Comparison of ENCODE assay signal across 8 cellular contexts in genomic region chr2:85888745-85889647, GRCh38. TPM values are rescaled to one million over a fixed set of nuclear protein-coding genes. Genes with fewer than 3 reads are reported as not detected.
DNase-seq lines count a peak whose midpoint lies in the region; ATAC-seq and TF ChIP-seq lines count a peak whose summit lies in the region.

TSS of gene ST3GAL5 (minus strand) at chr2:85888990. CDS start at chr2:85888905, 85 bp downstream.

- H3K4me3 Mint-ChIP-seq in activated naive CD8-positive, alpha-beta T cell treated with anti-CD3 and anti-CD28 coated beads, Interleukin-2, amount 50 U/mL, for 24 hours, result peak within 1 kb of the TSS; percentile 90

- no peaks in the 10 kb centered on the region for H3K27me3 ChIP-seq in upper lobe of left lung

- TF ChIP-seq CTCF in GM12864 (IDR thresholded peaks at IDR 0.05; ENCODE audit: low read depth, low read length, missing control alignments) (peak; percentile 69), upper lobe of left lung (IDR thresholded peaks at IDR 0.05) (peak; percentile 65 to 81 (median 76))

- H3K27ac ChIP-seq in upper lobe of left lung, result peak within 1 kb of the TSS; percentile 90 to 92 (median 90)

- H3K4me3 ChIP-seq in GM12864 (ENCODE audit: low read depth, low read length), result peak within 1 kb of the TSS; percentile 64
- H3K4me3 ChIP-seq in upper lobe of left lung, result peak within 1 kb of the TSS; percentile 68 to 94 (median 79)

- ATAC-seq in HG02571 (IDR thresholded peaks at IDR 0.05; ENCODE audit: unreplicated experiment), result peak; percentile 83
- ATAC-seq in activated naive CD8-positive, alpha-beta T cell treated with anti-CD3 and anti-CD28 coated beads, Interleukin-2, amount 50 U/mL, for 24 hours, result peak; percentile 76
- peak; percentile 90 to 92 for ATAC-seq in upper lobe of left lung (ENCODE audit: low FRiP score in 2 of 2)

- no peaks in the 10 kb centered on the region for H3K36me3 ChIP-seq in upper lobe of left lung

- H3K4me1 ChIP-seq in upper lobe of left lung, result peaks cover 38 to 62% (median 41%) of the 10 kb centered on the region in 4 donors

- TF ChIP-seq POLR2A in upper lobe of left lung (IDR thresholded peaks at IDR 0.05), result peak in 2 of 4 donors; percentile 57 to 85

- peaks cover 73% of the 10 kb centered on the region for H3K4me1 Mint-ChIP-seq in activated naive CD8-positive, alpha-beta T cell treated with anti-CD3 and anti-CD28 coated beads, Interleukin-2, amount 50 U/mL, for 24 hours

- DNase-seq in GM12864 (ENCODE audit: low read depth), result peak; percentile 53
- DNase-seq in NCI-H1048 (lab: John Stamatoyannopoulos, UW), result peak; percentile 30
- peak; percentile 74 for DNase-seq in SW480 (ENCODE audit: low spot score)
- peak; percentile 95 for DNase-seq in activated naive CD8-positive, alpha-beta T cell treated with anti-CD3 and anti-CD28 coated beads, Interleukin-2, amount 50 U/mL, for 24 hours
- peak; percentile 94 for DNase-seq in cardiac septum (ENCODE audit: low spot score)
- peak; percentile 91 to 99 (median 94) for DNase-seq in posterior cingulate gyrus
- peak; percentile 90 to 99 for DNase-seq in upper lobe of left lung

- intact Hi-C loops in cardiac septum (cut with DNase I), result loop anchor here (2.0 to 10.0 kb wide), 6 partner anchors 62 to 192 kb away; no protein-coding TSS in a partner anchor
- intact Hi-C loops in posterior cingulate gyrus (cut with DNase I), result loop anchor here (2.0 to 5.0 kb wide), 2 partner anchors 62 to 148 kb away; no protein-coding TSS in a partner anchor

- H3K27ac Mint-ChIP-seq in activated naive CD8-positive, alpha-beta T cell treated with anti-CD3 and anti-CD28 coated beads, Interleukin-2, amount 50 U/mL, for 24 hours, result peak within 1 kb of the TSS; percentile 88

- H3K27me3 Mint-ChIP-seq in activated naive CD8-positive, alpha-beta T cell treated with anti-CD3 and anti-CD28 coated beads, Interleukin-2, amount 50 U/mL, for 24 hours, result no peaks in the 10 kb centered on the region

- no peaks in the 10 kb centered on the region for H3K9me3 ChIP-seq in upper lobe of left lung

- no peak for TF ChIP-seq EP300 in upper lobe of left lung (IDR thresholded peaks at IDR 0.05)

- no peaks in the 10 kb centered on the region for H3K36me3 Mint-ChIP-seq in activated naive CD8-positive, alpha-beta T cell treated with anti-CD3 and anti-CD28 coated beads, Interleukin-2, amount 50 U/mL, for 24 hours (ENCODE audit: low read depth)

- WGBS in upper lobe of left lung, 2 donors, result 0 to 1% methylated on average over 28 to 38 of the region's 86 CpGs

- no peaks in the 10 kb centered on the region for H3K9me3 Mint-ChIP-seq in activated naive CD8-positive, alpha-beta T cell treated with anti-CD3 and anti-CD28 coated beads, Interleukin-2, amount 50 U/mL, for 24 hours

RNA-seq across cellular contexts. Expression of gene ST3GAL5, which starts in this region (rescaled TPM):
- total RNA-seq in cardiac septum (3.8 TPM), upper lobe of left lung (100 to 1,000 TPM in 2 of 6 donors, 10 to 100 TPM in 4; 54.5 to 162 (median 83.8) TPM)

Comparison
In these comparisons a context has a peak if more than half of its experiments do, and no peak if none do; other contexts are left out.
1. Peak in every context shown above with its lines: DNase-seq, ATAC-seq, H3K4me3 ChIP-seq and H3K27ac ChIP-seq.
2. RNA of gene ST3GAL5 (total RNA-seq): 54.5 to 162 TPM in upper lobe of left lung; 3.8 TPM in cardiac septum (single experiment); every median in the first group is over 10 times any median in the second.
3. DNase-seq: peak in every context shown above with its lines; median percentile 95 in activated naive CD8-positive, alpha-beta T cell treated with anti-CD3 and anti-CD28 coated beads, Interleukin-2, amount 50 U/mL, for 24 hours; 94 in upper lobe of left lung; 94 in cardiac septum; 94 in posterior cingulate gyrus; 74 in SW480; 53 in GM12864; 30 in NCI-H1048.